33 cellular contexts compared by ENCODE assay signal in the genomic region with DNA sequence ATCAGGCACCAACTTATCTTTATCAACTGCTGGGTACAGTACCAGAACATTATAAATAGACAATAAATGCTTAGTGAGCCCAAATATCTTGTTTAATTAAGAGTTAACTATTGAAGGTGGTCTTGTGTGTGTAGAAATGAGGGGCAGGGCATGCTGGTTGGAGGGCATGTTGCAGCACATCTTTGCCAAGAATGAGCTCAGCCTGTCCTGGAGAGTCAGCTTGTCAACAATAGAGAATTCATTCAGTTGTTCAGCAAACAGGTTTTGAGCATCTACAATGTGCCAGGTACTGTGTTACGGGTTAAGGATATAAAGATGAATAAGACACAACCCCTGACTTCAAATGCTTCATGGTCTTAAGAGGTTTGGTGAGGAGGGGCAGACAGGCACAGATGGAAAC. TPM values are rescaled to one million over a fixed set of nuclear protein-coding genes. Genes with fewer than 3 reads are reported as not detected.
"Had no signal": no experiment of that assay in that cellular context is flagged by ENCODE, and none has a peak within 500 bp of the region (broad histone marks: within the 10 kb centered on the region; RNA-seq: fewer than 3 reads in every experiment).

No MANE protein-coding gene starts in this region.

- H3K9ac ChIP-seq: SK-N-SH had no signal

- H3K9me3 ChIP-seq: MG63, SJSA1, SK-N-SH had no signal

- H3K27ac ChIP-seq: brain microvascular endothelial cell, SJSA1 had no signal

- ATAC-seq: activated CD4-positive, CD25-positive, alpha-beta regulatory T cell treated with anti-CD3 and anti-CD28 coated beads, Interleukin-2, amount 50 U/mL, for 24 hours; activated T-cell treated with anti-CD3 and anti-CD28 coated beads, Interleukin-2, amount 50 U/mL, for 72 hours; activated T-helper 17 cell treated with anti-CD3 and anti-CD28 coated beads, Interleukin-2, amount 50 U/mL, for 72 hours; WTC11 had no signal

- FAIRE-seq: TTC549 had no signal

- H3K36me3 ChIP-seq: brain microvascular endothelial cell, MG63, SJSA1 had no signal

- H3K4me3 ChIP-seq: MG63, SJSA1 had no signal

- H3K27me3 ChIP-seq: brain microvascular endothelial cell, MG63, SJSA1 had no signal

- H3K4me2 ChIP-seq: SK-N-SH had no signal

- DNase-seq: activated CD4-positive, alpha-beta memory T cell treated with anti-CD3 and anti-CD28 coated beads, Interleukin-2, amount 10 ng/mL, durations not matched to agents 7 days and 5 days; activated CD4-positive, alpha-beta T cell treated with anti-CD3 and anti-CD28 coated beads for 48 hours; activated effector memory CD4-positive, alpha-beta T cell treated with anti-CD3 and anti-CD28 coated beads, Interleukin-2, amount 50 U/mL, for 16 hours; activated naive CD4-positive, alpha-beta T cell; activated naive CD4-positive, alpha-beta T cell treated with anti-CD3 and anti-CD28 coated beads, Interleukin-2, amount 50 U/mL, for 16 hours; activated naive CD8-positive, alpha-beta T cell treated with anti-CD3 and anti-CD28 coated beads for 36 hours; activated T-cell treated with anti-CD3 and anti-CD28 coated beads, Interleukin-2, amount 50 U/mL, for 1 hour; activated T-cell treated with anti-CD3 and anti-CD28 coated beads, Interleukin-2, amount 50 U/mL, for 72 hours; amniotic stem cell; aorta; brain microvascular endothelial cell; Kasumi-1; KBM-7; MG63; NCI-H1048; NCI-H1105 treated with DMSO at 0.1 percent for 48 hours; NCI-H1436; NCI-H1694; NCI-H1930; NCI-H2081 treated with DMSO at 0.1 percent for 48 hours; NCI-H345; NCI-H524 treated with DMSO at 0.1 percent for 48 hours; NK-92 treated with Interleukin-12 subunit alpha and Interleukin-12 subunit beta, amount 100 ng/mL, for 24 hours; SHP77 treated with DMSO at 0.1 percent for 48 hours; SK-N-SH had no signal

RNA-seq across cellular contexts. Expression of a gene that starts 19.2 kb away (rescaled TPM):
- total RNA-seq: OCI-LY7 had no signal

RNA-seq across cellular contexts. Expression of a gene that starts 50.2 kb away (rescaled TPM):
- total RNA-seq: cardiac septum, NCI-H460, WTC11 had no signal
- polyA plus RNA-seq: aorta, SK-N-SH had no signal
